11 cellular contexts compared by ENCODE assay signal in the genomic region with DNA sequence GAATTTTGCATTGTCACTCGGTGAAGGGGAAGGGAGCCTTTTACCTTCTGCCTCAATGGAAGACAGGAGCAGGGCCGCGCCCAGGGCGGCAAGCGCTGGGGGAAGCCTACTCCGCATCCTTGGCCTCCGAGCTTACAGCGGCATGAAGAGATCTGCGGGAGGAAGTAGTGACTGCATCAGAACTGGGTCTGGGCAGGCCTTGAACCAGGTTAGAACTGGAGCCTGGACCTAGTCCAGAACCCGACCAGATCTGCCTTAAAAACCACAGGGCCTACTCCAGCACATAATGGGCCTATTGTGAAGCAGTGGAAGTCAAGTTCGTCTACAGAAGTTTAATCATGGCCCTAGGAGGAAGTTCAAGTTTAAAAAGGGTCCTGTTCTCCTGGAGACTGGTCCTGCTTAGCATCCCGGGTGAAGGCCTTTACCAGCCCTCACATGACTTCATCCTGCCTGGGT. TPM values are rescaled to one million over a fixed set of nuclear protein-coding genes. Genes with fewer than 3 reads are reported as not detected.
A peak's percentile ranks its signal among the peaks of the same experiment; 100 is the strongest.
DNase-seq lines count a peak whose midpoint lies in the region; ATAC-seq, FAIRE-seq and TF ChIP-seq lines count a peak whose summit lies in the region.
"Had no signal": no experiment of that assay in that cellular context is flagged by ENCODE, and none has a peak within 500 bp of the region (broad histone marks: within the 10 kb centered on the region; RNA-seq: fewer than 3 reads in every experiment).

No MANE protein-coding gene starts in this region.

- H3K9me3 Mint-ChIP-seq in Calu3 (ENCODE audit: low read depth, unreplicated experiment), result no peaks in the 10 kb centered on the region
- H3K9me3 Mint-ChIP-seq in activated CD8-positive, alpha-beta T cell treated with anti-CD3 and anti-CD28 coated beads for 36 hours, result no peaks in the 10 kb centered on the region
- H3K9me3 Mint-ChIP-seq: activated CD4-positive, alpha-beta T cell treated with anti-CD3 and anti-CD28 coated beads, Interleukin-2, amount 10 ng/mL, durations not matched to agents 24 days and 14 days; activated naive CD8-positive, alpha-beta T cell treated with anti-CD3 and anti-CD28 coated beads, Interleukin-2, amount 10 ng/mL, durations not matched to agents 7 days and 5 days had no signal

- H3K27ac Mint-ChIP-seq in Calu3 (ENCODE audit: unreplicated experiment), result peak overlapping the region; percentile 9
- H3K27ac Mint-ChIP-seq in activated CD8-positive, alpha-beta T cell treated with anti-CD3 and anti-CD28 coated beads for 36 hours, result no peak overlapping the region
- H3K27ac Mint-ChIP-seq: activated CD4-positive, alpha-beta T cell treated with anti-CD3 and anti-CD28 coated beads, Interleukin-2, amount 10 ng/mL, durations not matched to agents 24 days and 14 days; activated naive CD8-positive, alpha-beta T cell treated with anti-CD3 and anti-CD28 coated beads, Interleukin-2, amount 10 ng/mL, durations not matched to agents 7 days and 5 days had no signal

- peaks cover 20% of the 10 kb centered on the region for H3K27me3 Mint-ChIP-seq in Calu3 (ENCODE audit: unreplicated experiment)
- peaks cover 72% of the 10 kb centered on the region for H3K27me3 Mint-ChIP-seq in activated CD8-positive, alpha-beta T cell treated with anti-CD3 and anti-CD28 coated beads for 36 hours

- no peak for FAIRE-seq in urothelium cell line (lab: Jason Lieb, UNC)

- ATAC-seq in RWPE2 (ENCODE audit: low read depth) (no peak), GM18498 (IDR thresholded peaks at IDR 0.05; ENCODE audit: unreplicated experiment) (no peak)
- no peak for ATAC-seq in activated CD8-positive, alpha-beta T cell treated with anti-CD3 and anti-CD28 coated beads for 36 hours

- BruUV-seq in Calu3 (replicated peaks; lab: Mats Ljungman, UMichigan), result no TSS peak

- H3K27ac ChIP-seq in RWPE2 (ENCODE audit: poor library complexity, severe bottlenecking), result peak overlapping the region; percentile 74
- H3K27ac ChIP-seq: parathyroid adenoma had no signal

- TF ChIP-seq CTCF in Calu3 (IDR thresholded peaks at IDR 0.05; ENCODE audit: unreplicated experiment) (no peak), RWPE2 (IDR thresholded peaks at IDR 0.05; ENCODE audit: poor library complexity, severe bottlenecking) (no peak), fibroblast of villous mesenchyme (IDR thresholded peaks at IDR 0.05; ENCODE audit: insufficient read depth, low read depth, low read length) (no peak)
- no peak for TF ChIP-seq CTCF in activated CD8-positive, alpha-beta T cell treated with anti-CD3 and anti-CD28 coated beads for 36 hours (IDR thresholded peaks at IDR 0.05)

- H3K36me3 ChIP-seq in RWPE2 (ENCODE audit: low read depth), result no peaks in the 10 kb centered on the region

- CTCF ChIA-PET in Calu3 (lab: Charles Lee), result interaction anchor here (0.7 to 2.2 kb wide), 3 partner anchors 268 to 1111 kb away, joined by 3 to 7 read pairs (median 4); no protein-coding TSS in a partner anchor
- CTCF ChIA-PET in activated CD8-positive, alpha-beta T cell treated with anti-CD3 and anti-CD28 coated beads for 36 hours (lab: Charles Lee), result interaction anchor here (1.3 to 5.9 kb wide), 6 partner anchors 7 to 1464 kb away, joined by 3 to 37 read pairs (median 10); no protein-coding TSS in a partner anchor

- peaks cover 29% of the 10 kb centered on the region for H3K36me3 Mint-ChIP-seq in Calu3 (ENCODE audit: insufficient read depth, unreplicated experiment)
- H3K36me3 Mint-ChIP-seq in activated CD8-positive, alpha-beta T cell treated with anti-CD3 and anti-CD28 coated beads for 36 hours (ENCODE audit: low read depth), result no peaks in the 10 kb centered on the region
- H3K36me3 Mint-ChIP-seq: activated naive CD8-positive, alpha-beta T cell treated with anti-CD3 and anti-CD28 coated beads, Interleukin-2, amount 10 ng/mL, durations not matched to agents 7 days and 5 days had no signal

- H3K4me3 Mint-ChIP-seq in Calu3 (ENCODE audit: low read depth, unreplicated experiment), result peak overlapping the region; percentile 83
- H3K4me3 Mint-ChIP-seq in activated CD8-positive, alpha-beta T cell treated with anti-CD3 and anti-CD28 coated beads for 36 hours, result no peak overlapping the region
- H3K4me3 Mint-ChIP-seq: activated naive CD8-positive, alpha-beta T cell treated with anti-CD3 and anti-CD28 coated beads, Interleukin-2, amount 10 ng/mL, durations not matched to agents 7 days and 5 days had no signal

- H3K4me3 ChIP-seq in RWPE2 (ENCODE audit: severe bottlenecking) (no peak overlapping the region), fibroblast of villous mesenchyme (ENCODE audit: low read depth, low read length) (peak overlapping the region; percentile 93)

- POLR2A ChIA-PET in activated CD8-positive, alpha-beta T cell treated with anti-CD3 and anti-CD28 coated beads for 36 hours (lab: Charles Lee), result interaction anchor here (0.8 kb wide), 1 partner anchor 23 kb away, joined by 3 read pairs; no protein-coding TSS in a partner anchor

- peaks cover 30% of the 10 kb centered on the region for H3K4me1 ChIP-seq in RWPE2 (ENCODE audit: insufficient read depth, poor library complexity, severe bottlenecking)

- DNase-seq in Calu3 (no peak), RWPE2 (ENCODE audit: low spot score) (no peak), fibroblast of villous mesenchyme (ENCODE audit: low read depth) (no peak), posterior vena cava (ENCODE audit: low spot score) (peak; percentile 81), urothelium cell line (ENCODE audit: low spot score) (no peak), occipital lobe (lab: John Stamatoyannopoulos, UW) (no peak)
- no peak for DNase-seq in activated CD8-positive, alpha-beta T cell treated with anti-CD3 and anti-CD28 coated beads for 36 hours
- DNase-seq: activated CD4-positive, alpha-beta T cell treated with anti-CD3 and anti-CD28 coated beads, Interleukin-2, amount 10 ng/mL, durations not matched to agents 24 days and 14 days; activated naive CD8-positive, alpha-beta T cell treated with anti-CD3 and anti-CD28 coated beads, Interleukin-2, amount 10 ng/mL, durations not matched to agents 7 days and 5 days had no signal

- no peaks in the 10 kb centered on the region for H3K9me3 ChIP-seq in RWPE2 (ENCODE audit: severe bottlenecking)

- intact Hi-C loops in Calu3 (cut with micrococcal nuclease; ENCODE audit: unreplicated experiment) (loop anchor here (5.0 to 10.0 kb wide), 6 partner anchors 85 to 948 kb away; no protein-coding TSS in a partner anchor), posterior vena cava (cut with DNase I) (loop anchor here (5.0 to 10.0 kb wide), 6 partner anchors 788 to 1468 kb away; no protein-coding TSS in a partner anchor)
- intact Hi-C loops in activated CD8-positive, alpha-beta T cell treated with anti-CD3 and anti-CD28 coated beads for 36 hours (cut with micrococcal nuclease), result loop anchor here (10.0 kb wide), 2 partner anchors 118 to 1238 kb away; no protein-coding TSS in a partner anchor

- no peaks in the 10 kb centered on the region for H3K27me3 ChIP-seq in RWPE2 (ENCODE audit: insufficient read depth, poor library complexity, severe bottlenecking)

- H3K4me1 Mint-ChIP-seq in Calu3 (ENCODE audit: low read depth, unreplicated experiment), result peaks cover 36% of the 10 kb centered on the region
- H3K4me1 Mint-ChIP-seq in activated CD8-positive, alpha-beta T cell treated with anti-CD3 and anti-CD28 coated beads for 36 hours (ENCODE audit: low read depth), result peaks cover 38% of the 10 kb centered on the region

RNA-seq across cellular contexts. Expression of a gene that starts 3.1 kb away (rescaled TPM):
- total RNA-seq in Calu3 (2022), result 20.4 and 29.3 TPM in 2 replicates
- total RNA-seq in fibroblast of villous mesenchyme, result 1,107 and 1,335 TPM in 2 replicates
- total RNA-seq in posterior vena cava, result 100 to 1,000 TPM; 219 to 222 TPM
- under 1 TPM in 1 of 2 experiments, not detected in 1; 0.09 TPM for total RNA-seq in activated CD8-positive, alpha-beta T cell treated with anti-CD3 and anti-CD28 coated beads for 36 hours
- total RNA-seq in occipital lobe, result 36.2 TPM
- total RNA-seq: activated naive CD8-positive, alpha-beta T cell treated with anti-CD3 and anti-CD28 coated beads, Interleukin-2, amount 10 ng/mL, durations not matched to agents 7 days and 5 days had no signal

RNA-seq across cellular contexts. Expression of a gene that starts 40.9 kb away (rescaled TPM):
- total RNA-seq in Calu3 (2022) (441 and 459 TPM in 2 replicates), fibroblast of villous mesenchyme (114 and 120 TPM in 2 replicates), posterior vena cava (100 to 1,000 TPM; 408 to 448 TPM), occipital lobe (129 TPM)
- total RNA-seq in activated CD8-positive, alpha-beta T cell treated with anti-CD3 and anti-CD28 coated beads for 36 hours, result 100 to 1,000 TPM; 481 to 485 TPM

Comparison
In these comparisons a context has a peak if more than half of its experiments do, and no peak if none do; other contexts are left out.
1. RNA of a gene that starts 3.1 kb away (total RNA-seq): 1,107 to 1,335 TPM in fibroblast of villous mesenchyme, 219 to 222 TPM in posterior vena cava, 36.2 TPM in occipital lobe (single experiment) and 20.4 to 29.3 TPM in Calu3; 0.09 TPM in activated CD8-positive, alpha-beta T cell treated with anti-CD3 and anti-CD28 coated beads for 36 hours; every median in the first group is over 10 times any median in the second.